Comparison of ENCODE assay signal across 11 cellular contexts in the genomic region with DNA sequence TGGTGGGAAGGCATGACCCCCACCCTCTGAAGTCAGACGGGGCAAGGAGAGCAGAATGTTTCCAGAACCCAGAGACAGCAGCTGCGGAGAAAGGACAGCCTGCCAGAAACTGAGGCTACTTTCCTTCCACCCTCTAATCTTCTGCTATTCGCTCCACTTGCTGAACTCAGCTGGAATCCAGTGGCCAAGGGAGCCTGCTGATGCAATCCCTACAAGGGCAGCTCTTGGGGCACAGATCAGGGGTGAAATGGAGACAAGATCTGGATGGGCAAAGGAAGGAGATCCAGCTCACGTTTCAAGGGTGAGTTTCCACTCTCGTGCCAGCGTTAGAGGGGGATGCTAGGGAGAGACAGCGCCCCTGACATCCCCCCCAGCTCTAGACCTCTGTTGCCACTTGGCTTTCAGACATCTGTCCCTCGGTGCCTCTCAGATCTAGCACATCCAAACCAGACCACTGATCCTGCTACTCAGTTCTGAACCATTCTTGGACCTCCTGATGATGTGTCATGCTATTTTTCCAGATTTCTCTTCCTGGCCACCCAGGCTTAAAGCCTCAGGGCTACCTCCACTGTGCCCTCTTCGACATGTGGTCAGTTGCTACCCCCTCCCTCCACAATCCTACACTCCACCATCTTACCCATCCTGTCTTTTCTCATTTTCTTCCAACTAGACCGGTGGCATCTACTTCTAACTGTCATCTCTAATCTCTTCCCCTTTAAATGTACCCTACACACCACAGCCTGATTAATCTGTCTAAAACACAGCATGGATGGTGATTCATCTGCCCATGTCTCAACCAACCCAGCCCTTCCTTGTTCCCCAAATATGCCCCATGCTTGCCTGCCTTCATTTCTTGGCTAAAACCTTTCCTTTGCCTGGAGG.
DNase-seq lines count a peak whose midpoint lies in the region; ATAC-seq, FAIRE-seq and TF ChIP-seq lines count a peak whose summit lies in the region.
"Had no signal": no experiment of that assay in that cellular context is flagged by ENCODE, and none has a peak within 500 bp of the region (broad histone marks: within the 10 kb centered on the region; RNA-seq: fewer than 3 reads in every experiment).

No MANE protein-coding gene starts in this region.

- TF ChIP-seq POLR2A in gastrocnemius medialis (IDR thresholded peaks at IDR 0.05): no peak

- H3K79me2 ChIP-seq in PC-3 (ENCODE audit: low read length): no peaks in the 10 kb centered on the region

- H3K4me2 ChIP-seq in PC-3 (ENCODE audit: low read length): peak overlapping the region; percentile 69

- FAIRE-seq in GM19239 (lab: Jason Lieb, UNC): peak; percentile 11
- no peak for FAIRE-seq in pancreas (lab: Jason Lieb, UNC)

- H3K4me3 ChIP-seq in PC-3 (ENCODE audit: low read length) (no peak overlapping the region), pancreas (no peak overlapping the region), gastrocnemius medialis (no peak overlapping the region)

- BruUV-seq in PC-3 (replicated peaks; lab: Mats Ljungman, UMichigan): no TSS peak

- H3K4me1 ChIP-seq in PC-3 (ENCODE audit: insufficient read depth, low read length) (peaks cover 63% of the 10 kb centered on the region), pancreas (peaks cover 0 to 6% (median 0%) of the 10 kb centered on the region in 3 donors), gastrocnemius medialis (no peaks in the 10 kb centered on the region)

- CTCF ChIA-PET in PC-3 (lab: Charles Lee): no interaction called here

- WGBS in pancreas, 2 donors: 68 to 70% methylated on average over 10 of the region's 10 CpGs

- POLR2A ChIA-PET in PC-3 (lab: Charles Lee; ENCODE audit: unreplicated experiment): no interaction called here

- no peaks in the 10 kb centered on the region for H3K9me2 ChIP-seq in PC-3 (replicated peaks; ENCODE audit: low read length)

- intact Hi-C loops in PC-3 (cut with micrococcal nuclease): loop anchor here (1.0 to 2.0 kb wide), 4 partner anchors 19 to 71 kb away; no protein-coding TSS in a partner anchor
- intact Hi-C loops in pancreas (cut with DNase I): no loop called here
- intact Hi-C loops in gastrocnemius medialis (cut with DNase I; ENCODE audit: low total_unique reads): no loop called here

- no peak for TF ChIP-seq CTCF in PC-3 (conservative IDR thresholded peaks at IDR 0.05; ENCODE audit: low read depth, low read length)
- TF ChIP-seq CTCF in pancreas (IDR thresholded peaks at IDR 0.05): no peak
- TF ChIP-seq CTCF in gastrocnemius medialis (IDR thresholded peaks at IDR 0.05 in 4 of 5, conservative IDR thresholded peaks at IDR 0.05 in 1 of 5): no peak

- no peaks in the 10 kb centered on the region for H3K9me3 ChIP-seq in PC-3 (ENCODE audit: low read length)
- no peaks in the 10 kb centered on the region for H3K9me3 ChIP-seq in pancreas
- no peaks in the 10 kb centered on the region for H3K9me3 ChIP-seq in gastrocnemius medialis

- peak overlapping the region; percentile 89 for H3K27ac ChIP-seq in PC-3 (ENCODE audit: low read length)
- peak overlapping the region; percentile 95 for H3K27ac ChIP-seq in epithelial cell of prostate
- peak overlapping the region; percentile 32 to 77 (median 69) for H3K27ac ChIP-seq in pancreas
- H3K27ac ChIP-seq in gastrocnemius medialis: no peak overlapping the region

- H3K36me3 ChIP-seq in PC-3 (ENCODE audit: low read depth, low read length) (no peaks in the 10 kb centered on the region), pancreas (no peaks in the 10 kb centered on the region), gastrocnemius medialis (no peaks in the 10 kb centered on the region)

- no peaks in the 10 kb centered on the region for H3K27me3 ChIP-seq in PC-3 (ENCODE audit: low read length)
- no peaks in the 10 kb centered on the region for H3K27me3 ChIP-seq in pancreas
- H3K27me3 ChIP-seq in gastrocnemius medialis: peaks cover 0 to 6% (median 2%) of the 10 kb centered on the region in 3 donors

- H3F3A ChIP-seq in PC-3 (ENCODE audit: low read length, unreplicated experiment): peaks cover 4% of the 10 kb centered on the region

- peak; percentile 28 for ATAC-seq in PC-3
- peak in 1 of 4 donors; percentile 20 for ATAC-seq in pancreas
- no peak for ATAC-seq in gastrocnemius medialis
- ATAC-seq in HG03039 (IDR thresholded peaks at IDR 0.05; ENCODE audit: unreplicated experiment): no peak
- ATAC-seq: T-helper 17 cell had no signal

- no peaks in the 10 kb centered on the region for H4K20me1 ChIP-seq in PC-3 (ENCODE audit: low read length)

- in situ Hi-C loops in gastrocnemius medialis (cut with MboI; ENCODE audit: low sequenced_read_pairs in 4 of 4): no loop called here

- DNase-seq in GM19239 (ENCODE audit: insufficient read length, low spot score) (no peak), PC-3 (peak; percentile 74), epithelial cell of prostate (ENCODE audit: low read depth, low spot score) (peak; percentile 68), pancreas (no peak), NCI-H774 (lab: John Stamatoyannopoulos, UW) (no peak), NCI-H69 (lab: John Stamatoyannopoulos, UW) (no peak), gastrocnemius medialis (no peak)
- DNase-seq: midbrain; stimulated activated CD4-positive, alpha-beta T cell treated with anti-CD3 and anti-CD28 coated beads, Interleukin-4, amount 100 ng/mL, for 1 hour; T-helper 17 cell had no signal

- peak overlapping the region; percentile 78 for H3K9ac ChIP-seq in PC-3 (ENCODE audit: low read length)

- no peak overlapping the region for H2AFZ ChIP-seq in PC-3 (ENCODE audit: low read length)

Comparison
In these comparisons a context has a peak if more than half of its experiments do, and no peak if none do; other contexts are left out.
1. DNase-seq: peak in PC-3 (single experiment) and epithelial cell of prostate (single experiment); none in GM19239 (single experiment), pancreas (0 of 6), NCI-H774 (single experiment), NCI-H69 (single experiment) and gastrocnemius medialis (0 of 2).
2. H3K27ac ChIP-seq: peak in PC-3 (single experiment), epithelial cell of prostate (single experiment) and pancreas (4 of 4); none in gastrocnemius medialis (0 of 4).